In the genomic region with DNA sequence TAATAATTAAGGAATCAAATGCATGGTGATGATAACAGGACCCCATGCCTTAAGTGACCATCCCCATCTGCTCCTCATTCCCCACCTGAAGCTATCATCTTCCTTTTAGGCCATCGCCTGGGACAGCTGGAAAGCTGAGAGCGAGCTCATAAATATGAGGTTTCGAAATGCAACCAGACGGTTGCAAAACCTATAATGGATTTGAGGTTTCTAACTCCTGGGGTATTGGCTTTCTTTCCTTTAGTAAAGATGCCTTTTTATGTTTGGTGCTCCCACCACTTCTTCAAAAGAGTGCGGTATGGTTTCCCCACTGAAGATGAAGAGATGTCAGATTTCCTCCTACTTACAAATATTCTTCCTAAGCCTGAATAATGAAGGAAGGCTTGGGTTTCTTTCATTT, we compare ENCODE assay signal across 19 cellular contexts.
"Had no signal": no experiment of that assay in that cellular context is flagged by ENCODE, and none has a peak within 500 bp of the region (broad histone marks: within the 10 kb centered on the region; RNA-seq: fewer than 3 reads in every experiment).

No MANE protein-coding gene starts in this region.

- H3K27me3 Mint-ChIP-seq: activated CD4-positive, alpha-beta memory T cell treated with anti-CD3 and anti-CD28 coated beads, Interleukin-2, amount 10 ng/mL, durations not matched to agents 7 days and 5 days; activated naive CD8-positive, alpha-beta T cell treated with anti-CD3 and anti-CD28 coated beads, Interleukin-2, amount 10 ng/mL, durations not matched to agents 7 days and 5 days; activated T-helper 17 cell treated with anti-CD3 and anti-CD28 coated beads, Interleukin-2, amount 50 U/mL, for 72 hours; central memory CD8-positive, alpha-beta T cell; naive B cell; progenitor cell of endocrine pancreas; stimulated activated naive CD8-positive, alpha-beta T cell treated with anti-CD3 and anti-CD28 coated beads, Interleukin-15, Interleukin-2, amounts not matched to agents 100 ng/mL and 50 ng/mL, for 24 hours had no signal

- DNase-seq: activated CD4-positive, alpha-beta memory T cell treated with anti-CD3 and anti-CD28 coated beads, Interleukin-2, amount 10 ng/mL, durations not matched to agents 7 days and 5 days; activated CD4-positive, alpha-beta T cell treated with anti-CD3 and anti-CD28 coated beads for 48 hours; activated CD4-positive, CD25-positive, alpha-beta regulatory T cell; activated naive CD4-positive, alpha-beta T cell treated with Interleukin-2 at 50 U/mL for 16 hours; activated naive CD8-positive, alpha-beta T cell treated with anti-CD3 and anti-CD28 coated beads, Interleukin-2, amount 10 ng/mL, durations not matched to agents 7 days and 5 days; activated T-cell treated with anti-CD3 and anti-CD28 coated beads, Interleukin-2, amount 50 U/mL, for 1 hour; aorta; mesenchymal stem cell; mucosa of descending colon; naive B cell; stimulated activated CD4-positive, alpha-beta T cell treated with anti-CD3 and anti-CD28 coated beads, Interleukin-2, amount 100 ng/mL, for 48 hours had no signal

- H3K36me3 Mint-ChIP-seq: activated naive CD8-positive, alpha-beta T cell treated with anti-CD3 and anti-CD28 coated beads, Interleukin-2, amount 10 ng/mL, durations not matched to agents 7 days and 5 days; naive B cell had no signal

- H3K4me3 Mint-ChIP-seq: activated CD4-positive, alpha-beta memory T cell treated with anti-CD3 and anti-CD28 coated beads, Interleukin-2, amount 10 ng/mL, durations not matched to agents 7 days and 5 days; activated naive CD8-positive, alpha-beta T cell treated with anti-CD3 and anti-CD28 coated beads, Interleukin-2, amount 10 ng/mL, durations not matched to agents 7 days and 5 days; activated T-helper 17 cell treated with anti-CD3 and anti-CD28 coated beads, Interleukin-2, amount 50 U/mL, for 72 hours; central memory CD8-positive, alpha-beta T cell; naive B cell; neural crest cell; stimulated activated naive CD8-positive, alpha-beta T cell treated with anti-CD3 and anti-CD28 coated beads, Interleukin-15, Interleukin-2, amounts not matched to agents 100 ng/mL and 50 ng/mL, for 24 hours; T-helper 2 cell treated with Interferon-gamma antibody and Interleukin-4, amounts not matched to agents 5 μg/mL and 100 μg/mL, for 36 hours had no signal

- H3K4me1 Mint-ChIP-seq: activated CD4-positive, alpha-beta memory T cell treated with anti-CD3 and anti-CD28 coated beads, Interleukin-2, amount 10 ng/mL, durations not matched to agents 7 days and 5 days; activated naive CD8-positive, alpha-beta T cell treated with anti-CD3 and anti-CD28 coated beads, Interleukin-2, amount 10 ng/mL, durations not matched to agents 7 days and 5 days; activated T-helper 17 cell treated with anti-CD3 and anti-CD28 coated beads, Interleukin-2, amount 50 U/mL, for 72 hours; central memory CD8-positive, alpha-beta T cell; naive B cell; neural crest cell had no signal

- H3K4me3 ChIP-seq: coronary artery, mucosa of descending colon, tibial nerve had no signal

- ATAC-seq: activated T-helper 17 cell treated with anti-CD3 and anti-CD28 coated beads, Interleukin-2, amount 50 U/mL, for 72 hours; mucosa of descending colon had no signal

- H3K9me3 Mint-ChIP-seq: neural crest cell had no signal

- H3K27ac Mint-ChIP-seq: activated CD4-positive, alpha-beta memory T cell treated with anti-CD3 and anti-CD28 coated beads, Interleukin-2, amount 10 ng/mL, durations not matched to agents 7 days and 5 days; activated naive CD8-positive, alpha-beta T cell treated with anti-CD3 and anti-CD28 coated beads, Interleukin-2, amount 10 ng/mL, durations not matched to agents 7 days and 5 days; activated T-helper 17 cell treated with anti-CD3 and anti-CD28 coated beads, Interleukin-2, amount 50 U/mL, for 72 hours; naive B cell; progenitor cell of endocrine pancreas; stimulated activated naive CD8-positive, alpha-beta T cell treated with anti-CD3 and anti-CD28 coated beads, Interleukin-15, Interleukin-2, amounts not matched to agents 100 ng/mL and 50 ng/mL, for 24 hours; T-helper 2 cell treated with Interferon-gamma antibody and Interleukin-4, amounts not matched to agents 5 μg/mL and 100 μg/mL, for 36 hours had no signal
